In genomic region chr3:33645060-33645841, GRCh38 we compare ENCODE assay signal across 8 cellular contexts.
DNase-seq lines count a peak whose midpoint lies in the region; ATAC-seq and TF ChIP-seq lines count a peak whose summit lies in the region.

No MANE protein-coding gene starts in this region.

- TF ChIP-seq EP300 in transverse colon (IDR thresholded peaks at IDR 0.05; ENCODE audit: low read depth), result no peak

- H3K9me3 ChIP-seq in HEK293 (ENCODE audit: control insufficient read depth, insufficient read depth, low read depth, low read length), result no peaks in the 10 kb centered on the region
- no peaks in the 10 kb centered on the region for H3K9me3 ChIP-seq in SJCRH30 (replicated peaks)
- H3K9me3 ChIP-seq in transverse colon, result no peaks in the 10 kb centered on the region

- H3K27ac ChIP-seq in HEK293 (ENCODE audit: extremely low read depth, low read depth, low read length) (no peak overlapping the region), SJCRH30 (peak overlapping the region; percentile 21; the same call in 1 of the 2 replicates), coronary artery (no peak overlapping the region), transverse colon (peak overlapping the region in 1 of 4 donors; percentile 28)

- 27 to 49% methylated on average over 5 of the region's 5 CpGs for WGBS in transverse colon (ENCODE audit: low coverage in 1 of 2), 2 donors

- no peak for TF ChIP-seq CTCF in HEK293 (tag by site-specific recombination; IDR thresholded peaks at IDR 0.05)
- no peak for TF ChIP-seq CTCF in coronary artery (IDR thresholded peaks at IDR 0.05)
- TF ChIP-seq CTCF in transverse colon (IDR thresholded peaks at IDR 0.05), result no peak

- POLR2A ChIA-PET in HEK293 (lab: Yijun Ruan, JAX), result interaction anchor here (2.5 kb wide), 1 partner anchor 14 kb away, joined by 16 read pairs; no protein-coding TSS in a partner anchor

- H3K4me1 ChIP-seq in HEK293 (ENCODE audit: control insufficient read depth, insufficient read depth, low read length), result no peaks in the 10 kb centered on the region
- 0 out of 2 replicates have a peak, but pooled peaks cover 4% of the 10 kb centered on the region for H3K4me1 ChIP-seq in SJCRH30
- peaks cover 0 to 26% (median 2%) of the 10 kb centered on the region in 4 donors for H3K4me1 ChIP-seq in transverse colon

- peak overlapping the region; percentile 57 for H3K4me3 ChIP-seq in HEK293 (ENCODE audit: low read depth, low read length)
- peak overlapping the region; percentile 57 for H3K4me3 ChIP-seq in SJCRH30
- peak overlapping the region; percentile 45 for H3K4me3 ChIP-seq in coronary artery
- peak overlapping the region in 3 of 4 donors; percentile 12 to 35 (median 28) for H3K4me3 ChIP-seq in transverse colon

- no peak for ATAC-seq in HG03457 (IDR thresholded peaks at IDR 0.05; ENCODE audit: unreplicated experiment)

- DNase-seq in SJCRH30, result peak; percentile 22 to 31
- no peak for DNase-seq in coronary artery (ENCODE audit: low spot score)
- peak; percentile 8 to 63 for DNase-seq in lung microvascular endothelial cell (ENCODE audit: low read depth in 2 of 2)
- no peak for DNase-seq in transverse colon
- no peak for DNase-seq in CD1c-positive myeloid dendritic cell (ENCODE audit: extremely low spot score)
- DNase-seq in germinal center (ENCODE audit: low spot score), result no peak

- in situ Hi-C loops in transverse colon (cut with MboI; ENCODE audit: low pct_ligation_motif_present in 1 of 4, low pct_unique_long_range_greater_than_20kb in 1 of 4, low sequenced_read_pairs in 3 of 4), result no loop called here

- CTCF ChIA-PET in HEK293 (lab: Yijun Ruan, JAX), result interaction anchor here (0.7 to 1.5 kb wide), 4 partner anchors 9 to 222 kb away, joined by 3 to 8 read pairs (median 4); no protein-coding TSS in a partner anchor

- intact Hi-C loops in transverse colon (cut with DNase I; ENCODE audit: low total_unique reads), result no loop called here

- H3K36me3 ChIP-seq in HEK293 (ENCODE audit: control insufficient read depth in 2 of 2, insufficient read depth in 1 of 2, low read length in 2 of 2) (no peaks in the 10 kb centered on the region), SJCRH30 (no peaks in the 10 kb centered on the region), transverse colon (peaks cover 0 to 3% (median 0%) of the 10 kb centered on the region in 4 donors)

- TF ChIP-seq POLR2A in transverse colon (IDR thresholded peaks at IDR 0.05), result no peak

- H3K27me3 ChIP-seq in SJCRH30, result no peaks in the 10 kb centered on the region
- no peaks in the 10 kb centered on the region for H3K27me3 ChIP-seq in transverse colon

TF ChIP-seq in HEK293, 187 proteins besides CTCF, POLR2A, EP300 and RAD21:
- TF ChIP-seq SP7 (tag by site-specific recombination; IDR thresholded peaks at IDR 0.05), result no peak
- TF ChIP-seq HIC1 (tag by site-specific recombination; IDR thresholded peaks at IDR 0.05), result no peak
- TF ChIP-seq KLF10 (tag by site-specific recombination; IDR thresholded peaks at IDR 0.05), result no peak
- no peak for TF ChIP-seq ZNF621 (tag by site-specific recombination; IDR thresholded peaks at IDR 0.05)
- TF ChIP-seq ZNF121 (tag by site-specific recombination; IDR thresholded peaks at IDR 0.05), result no peak
- TF ChIP-seq, protein P1, sequence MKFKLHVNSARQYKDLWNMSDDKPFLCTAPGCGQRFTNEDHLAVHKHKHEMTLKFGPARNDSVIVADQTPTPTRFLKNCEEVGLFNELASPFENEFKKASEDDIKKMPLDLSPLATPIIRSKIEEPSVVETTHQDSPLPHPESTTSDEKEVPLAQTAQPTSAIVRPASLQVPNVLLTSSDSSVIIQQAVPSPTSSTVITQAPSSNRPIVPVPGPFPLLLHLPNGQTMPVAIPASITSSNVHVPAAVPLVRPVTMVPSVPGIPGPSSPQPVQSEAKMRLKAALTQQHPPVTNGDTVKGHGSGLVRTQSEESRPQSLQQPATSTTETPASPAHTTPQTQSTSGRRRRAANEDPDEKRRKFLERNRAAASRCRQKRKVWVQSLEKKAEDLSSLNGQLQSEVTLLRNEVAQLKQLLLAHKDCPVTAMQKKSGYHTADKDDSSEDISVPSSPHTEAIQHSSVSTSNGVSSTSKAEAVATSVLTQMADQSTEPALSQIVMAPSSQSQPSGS (tag by site-specific recombination; IDR thresholded peaks at IDR 0.05; ENCODE audit: low read depth), result peak; percentile 88
- TF ChIP-seq, protein P2, sequence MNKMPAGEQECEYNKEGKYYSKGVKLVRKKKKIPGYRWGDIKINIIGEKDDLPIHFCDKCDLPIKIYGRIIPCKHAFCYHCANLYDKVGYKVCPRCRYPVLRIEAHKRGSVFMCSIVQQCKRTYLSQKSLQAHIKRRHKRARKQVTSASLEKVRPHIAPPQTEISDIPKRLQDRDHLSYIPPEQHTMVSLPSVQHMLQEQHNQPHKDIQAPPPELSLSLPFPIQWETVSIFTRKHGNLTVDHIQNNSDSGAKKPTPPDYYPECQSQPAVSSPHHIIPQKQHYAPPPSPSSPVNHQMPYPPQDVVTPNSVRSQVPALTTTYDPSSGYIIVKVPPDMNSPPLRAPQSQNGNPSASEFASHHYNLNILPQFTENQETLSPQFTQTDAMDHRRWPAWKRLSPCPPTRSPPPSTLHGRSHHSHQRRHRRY (tag by site-specific recombination; IDR thresholded peaks at IDR 0.05), result no peak
- no peak for TF ChIP-seq HOXD13 (CRISPR knock-in tag; IDR thresholded peaks at IDR 0.05; ENCODE audit: borderline replicate concordance)
- TF ChIP-seq ZNF292 (tag by site-specific recombination; IDR thresholded peaks at IDR 0.05; ENCODE audit: borderline replicate concordance, low read depth), result no peak
- TF ChIP-seq ZNF248 (tag by site-specific recombination; IDR thresholded peaks at IDR 0.05), result no peak
- no peak for TF ChIP-seq ZNF37A (tag by site-specific recombination; IDR thresholded peaks at IDR 0.05)
- no peak for TF ChIP-seq ZNF155 (tag by site-specific recombination; IDR thresholded peaks at IDR 0.05)
- peak; percentile 50 for TF ChIP-seq ZNF366 (tag by site-specific recombination; conservative IDR thresholded peaks at IDR 0.05)
- TF ChIP-seq, protein P3, sequence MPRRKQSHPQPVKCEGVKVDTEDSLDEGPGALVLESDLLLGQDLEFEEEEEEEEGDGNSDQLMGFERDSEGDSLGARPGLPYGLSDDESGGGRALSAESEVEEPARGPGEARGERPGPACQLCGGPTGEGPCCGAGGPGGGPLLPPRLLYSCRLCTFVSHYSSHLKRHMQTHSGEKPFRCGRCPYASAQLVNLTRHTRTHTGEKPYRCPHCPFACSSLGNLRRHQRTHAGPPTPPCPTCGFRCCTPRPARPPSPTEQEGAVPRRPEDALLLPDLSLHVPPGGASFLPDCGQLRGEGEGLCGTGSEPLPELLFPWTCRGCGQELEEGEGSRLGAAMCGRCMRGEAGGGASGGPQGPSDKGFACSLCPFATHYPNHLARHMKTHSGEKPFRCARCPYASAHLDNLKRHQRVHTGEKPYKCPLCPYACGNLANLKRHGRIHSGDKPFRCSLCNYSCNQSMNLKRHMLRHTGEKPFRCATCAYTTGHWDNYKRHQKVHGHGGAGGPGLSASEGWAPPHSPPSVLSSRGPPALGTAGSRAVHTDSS (tag by site-specific recombination; IDR thresholded peaks at IDR 0.05), result no peak
- TF ChIP-seq ZXDB (tag by site-specific recombination; IDR thresholded peaks at IDR 0.05), result no peak
TF ChIP-seq in HEK293: peak in this region for 2.

Comparison
In these comparisons a context has a peak if more than half of its experiments do, and no peak if none do; other contexts are left out.
1. DNase-seq: peak in SJCRH30 (2 of 2) and lung microvascular endothelial cell (2 of 2); none in coronary artery (single experiment), transverse colon (single experiment), CD1c-positive myeloid dendritic cell (single experiment) and germinal center (single experiment).
2. Peak in every context shown above with its lines, with median percentiles within 50 percentile points of each other: H3K4me3 ChIP-seq.